In the genomic region with DNA sequence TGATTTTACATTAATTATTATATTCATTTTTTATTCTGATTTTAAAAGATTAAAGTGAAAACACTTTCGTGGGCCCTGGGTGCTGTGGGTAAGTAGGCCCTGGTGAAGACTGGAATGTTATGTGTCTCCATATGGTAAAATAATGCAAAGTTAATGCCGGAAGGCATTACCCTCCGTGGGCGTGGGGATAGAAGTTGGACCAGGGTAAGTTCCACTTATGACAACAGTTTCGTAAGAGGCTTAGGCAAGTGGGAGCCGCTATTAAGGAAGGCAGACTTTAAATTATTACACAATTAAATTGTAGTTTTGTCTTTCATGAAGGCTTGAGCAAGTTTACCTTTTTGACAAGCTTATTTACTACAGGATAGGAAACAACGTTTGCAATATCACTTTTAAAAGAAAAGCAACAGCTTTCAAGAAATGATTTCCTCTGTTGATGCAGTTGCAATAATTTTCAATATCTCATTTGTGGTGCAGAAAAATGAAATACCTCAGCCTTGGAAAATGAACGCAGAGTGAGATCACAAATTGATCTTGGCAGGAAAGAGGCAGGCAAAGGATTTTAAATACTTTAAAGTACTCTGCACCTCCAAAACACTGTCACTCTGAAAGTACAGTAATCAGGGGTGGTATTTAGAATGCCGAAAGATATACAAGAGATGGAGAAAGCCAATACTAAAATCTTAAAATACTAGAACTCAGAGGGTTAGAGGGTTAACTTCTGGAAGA, we compare ENCODE assay signal across 22 cellular contexts.
A peak's percentile ranks its signal among the peaks of the same experiment; 100 is the strongest.
DNase-seq lines count a peak whose midpoint lies in the region; TF ChIP-seq lines count a peak whose summit lies in the region.
"Had no signal": no experiment of that assay in that cellular context is flagged by ENCODE, and none has a peak within 500 bp of the region (broad histone marks: within the 10 kb centered on the region; RNA-seq: fewer than 3 reads in every experiment).

No MANE protein-coding gene starts in this region.

- peak; percentile 72 for DNase-seq in NOMO-1 treated with DMSO at 0.1 percent for 48 hours (lab: John Stamatoyannopoulos, UW; ENCODE audit: unreplicated experiment)
- DNase-seq in adipocyte (ENCODE audit: low read depth), result no peak
- peak; percentile 65 for DNase-seq in fibroblast of the aortic adventitia (ENCODE audit: low read depth)
- no peak for DNase-seq in germinal center (ENCODE audit: low spot score)
- DNase-seq in NCI-H748 treated with DMSO at 0.1 percent for 48 hours (lab: John Stamatoyannopoulos, UW), result no peak
- no peak for DNase-seq in SHP77 (lab: John Stamatoyannopoulos, UW)
- no peak for DNase-seq in DMS 273 (lab: John Stamatoyannopoulos, UW; ENCODE audit: unreplicated experiment)
- DNase-seq: activated CD4-positive, alpha-beta T cell treated with anti-CD3 and anti-CD28 coated beads for 1 hour; activated naive CD4-positive, alpha-beta T cell treated with anti-CD3 and anti-CD28 coated beads, Interleukin-2, amount 50 U/mL, for 16 hours; activated T-cell treated with anti-CD3 and anti-CD28 coated beads, Interleukin-2, amount 50 U/mL, for 4 hours; CD4-positive, CD25-positive, alpha-beta regulatory T cell; cortex of kidney; endodermal cell; heart right ventricle; NCI-H2081; NCI-H510A treated with DMSO at 0.1 percent for 48 hours; stimulated activated CD4-positive, alpha-beta T cell treated with anti-CD3 and anti-CD28 coated beads, Interleukin-4, amount 100 ng/mL, for 1 hour; stimulated activated naive CD4-positive, alpha-beta T cell treated with Interleukin-2 at 50 U/mL for 16 hours; thyroid gland had no signal

- H3K9ac ChIP-seq in adipocyte (ENCODE audit: low read length) (peak overlapping the region; percentile 51), parathyroid adenoma (no peak overlapping the region)

- H3K4me1 ChIP-seq in adipocyte (ENCODE audit: control insufficient read depth, insufficient read depth, low read length) (peaks cover 43% of the 10 kb centered on the region), parathyroid adenoma (peaks cover 33% of the 10 kb centered on the region)
- H3K4me1 ChIP-seq: thyroid gland had no signal

- peak overlapping the region; percentile 84 for H3K27ac ChIP-seq in parathyroid adenoma
- H3K27ac ChIP-seq: HL-60, prostate gland, thyroid gland had no signal

- H3K79me2 ChIP-seq in parathyroid adenoma, result no peaks in the 10 kb centered on the region

- TF ChIP-seq CTCF in fibroblast of the aortic adventitia (IDR thresholded peaks at IDR 0.05; ENCODE audit: insufficient read depth, low read length) (no peak), parathyroid adenoma (IDR thresholded peaks at IDR 0.05) (no peak)

- H3K9me3 ChIP-seq in adipocyte (ENCODE audit: control insufficient read depth, low read length), result no peaks in the 10 kb centered on the region
- no peaks in the 10 kb centered on the region for H3K9me3 ChIP-seq in parathyroid adenoma (ENCODE audit: control insufficient read depth, low read length)
- H3K9me3 ChIP-seq: heart right ventricle, prostate gland, thyroid gland had no signal

- peak overlapping the region; percentile 41 for H3K4me3 ChIP-seq in adipocyte (ENCODE audit: low read length)
- no peak overlapping the region for H3K4me3 ChIP-seq in fibroblast of the aortic adventitia (ENCODE audit: low read depth, low read length)
- no peak overlapping the region for H3K4me3 ChIP-seq in parathyroid adenoma (ENCODE audit: low read depth, low read length)
- H3K4me3 ChIP-seq: heart right ventricle, prostate gland, thyroid gland had no signal

- H3K27me3 ChIP-seq in adipocyte (replicated peaks; ENCODE audit: control insufficient read depth, insufficient read depth, low read length), result no peaks in the 10 kb centered on the region
- no peaks in the 10 kb centered on the region for H3K27me3 ChIP-seq in parathyroid adenoma (ENCODE audit: control insufficient read depth, insufficient read depth, low read length)
- H3K27me3 ChIP-seq: heart right ventricle, thyroid gland had no signal

- H3K4me2 ChIP-seq in parathyroid adenoma (ENCODE audit: low read length), result no peak overlapping the region

- H3K36me3 ChIP-seq in adipocyte (ENCODE audit: control insufficient read depth, insufficient read depth, low read length, severe bottlenecking) (no peaks in the 10 kb centered on the region), parathyroid adenoma (ENCODE audit: control insufficient read depth, insufficient read depth, low read length) (no peaks in the 10 kb centered on the region)
- H3K36me3 ChIP-seq: heart right ventricle, prostate gland, thyroid gland had no signal

- peak overlapping the region; percentile 51 for H2AFZ ChIP-seq in parathyroid adenoma

Comparison
In these comparisons a context has a peak if more than half of its experiments do, and no peak if none do; other contexts are left out.
1. DNase-seq: peak in NOMO-1 treated with DMSO at 0.1 percent for 48 hours (single experiment) and fibroblast of the aortic adventitia (single experiment); none in adipocyte (single experiment), germinal center (single experiment), NCI-H748 treated with DMSO at 0.1 percent for 48 hours (single experiment), SHP77 (0 of 2) and DMS 273 (single experiment).